In genomic region chrX:119990409-119990994, GRCh38 we compare ENCODE assay signal across 11 cellular contexts. TPM values are rescaled to one million over a fixed set of nuclear protein-coding genes. Genes with fewer than 3 reads are reported as not detected.
DNase-seq lines count a peak whose midpoint lies in the region; TF ChIP-seq lines count a peak whose summit lies in the region.
"Had no signal": no experiment of that assay in that cellular context is flagged by ENCODE, and none has a peak within 500 bp of the region (broad histone marks: within the 10 kb centered on the region; RNA-seq: fewer than 3 reads in every experiment).

No MANE protein-coding gene starts in this region.

- peaks cover 100% of the 10 kb centered on the region for H3K27me3 ChIP-seq in ectodermal cell (ENCODE audit: control insufficient read depth, insufficient read depth, low read length, poor library complexity, severe bottlenecking)

- peaks cover 6% of the 10 kb centered on the region for H3K4me1 Mint-ChIP-seq in progenitor cell of endocrine pancreas (ENCODE audit: low read depth)

- peak overlapping the region; percentile 29 for H3K27ac Mint-ChIP-seq in progenitor cell of endocrine pancreas

- in situ Hi-C loops in GM13977 (cut with MboI; ENCODE audit: low pct_unique_long_range_greater_than_20kb, low sequenced_read_pairs, unreplicated experiment): no loop called here

- H3K36me3 Mint-ChIP-seq in progenitor cell of endocrine pancreas (ENCODE audit: insufficient read depth): no peaks in the 10 kb centered on the region

- TF ChIP-seq POLR2A in NB4 (IDR thresholded peaks at IDR 0.05; ENCODE audit: extremely low read depth, insufficient read length): no peak

- no peaks in the 10 kb centered on the region for H3K4me1 ChIP-seq in ectodermal cell (ENCODE audit: control insufficient read depth, insufficient read depth, low read length)

- DNase-seq in NCI-H1417 (lab: John Stamatoyannopoulos, UW): peak in 2 of 3 experiments; percentile 35 to 58
- no peak for DNase-seq in NCI-H1417 treated with DMSO at 0.1 percent for 48 hours (lab: John Stamatoyannopoulos, UW)
- DNase-seq in NB4 (ENCODE audit: low read depth): peak; percentile 53
- DNase-seq in progenitor cell of endocrine pancreas (ENCODE audit: low spot score, unreplicated experiment): no peak
- no peak for DNase-seq in GM13977 (ENCODE audit: low spot score)
- DNase-seq in DMS79 (lab: John Stamatoyannopoulos, UW): no peak
- DNase-seq in hypothalamus (lab: John Stamatoyannopoulos, UW): no peak
- DNase-seq: ACHN, MV-4-11, small intestine had no signal

- no peak overlapping the region for H3K27ac ChIP-seq in ectodermal cell (ENCODE audit: insufficient read depth, low read depth, low read length, poor library complexity, severe bottlenecking)

- peaks cover 7% of the 10 kb centered on the region for H3K9me3 Mint-ChIP-seq in progenitor cell of endocrine pancreas (ENCODE audit: low read depth)

- H3K4me3 ChIP-seq in NB4 (ENCODE audit: low read depth, low read length) (peak overlapping the region; percentile 55), ectodermal cell (ENCODE audit: insufficient read depth, low read depth, low read length) (peak overlapping the region; percentile 10)

- no peak for TF ChIP-seq CTCF in NB4 (IDR thresholded peaks at IDR 0.05; ENCODE audit: low read depth, low read length)
- no peak for TF ChIP-seq CTCF in progenitor cell of endocrine pancreas (IDR thresholded peaks at IDR 0.05; ENCODE audit: unreplicated experiment)
- no peak for TF ChIP-seq CTCF in GM13977 (IDR thresholded peaks at IDR 0.05; ENCODE audit: extremely low read depth, insufficient read depth, missing control alignments)

- H3K36me3 ChIP-seq in ectodermal cell (ENCODE audit: control insufficient read depth, insufficient read depth, low read length): no peaks in the 10 kb centered on the region

- H3K27me3 Mint-ChIP-seq in progenitor cell of endocrine pancreas: peaks cover 73% of the 10 kb centered on the region

- 1% methylated on average over 42 of the region's 42 CpGs for WGBS in ectodermal cell, 2 experiments

- peak overlapping the region; percentile 64 for H3K4me3 Mint-ChIP-seq in progenitor cell of endocrine pancreas (ENCODE audit: low read depth)

- no peaks in the 10 kb centered on the region for H3K9me3 ChIP-seq in ectodermal cell (ENCODE audit: control insufficient read depth, low read length)

RNA-seq across cellular contexts. Expression of gene NKAP, which starts 47.0 kb away (rescaled TPM):
- 10.4 TPM for polyA plus RNA-seq in ectodermal cell (2013, experiment 1 of 4)
- 9.0 TPM for polyA plus RNA-seq in ectodermal cell (2013, experiment 2 of 4)
- polyA plus RNA-seq in ectodermal cell (2013, experiment 3 of 4): 7.7 TPM
- 7.4 TPM for polyA plus RNA-seq in ectodermal cell (2013, experiment 4 of 4)
- total RNA-seq in progenitor cell of endocrine pancreas: 8.3 and 9.1 TPM in 2 replicates

Comparison
In these comparisons a context has a peak if more than half of its experiments do, and no peak if none do; other contexts are left out.
1. DNase-seq: peak in NCI-H1417 (2 of 3) and NB4 (single experiment); none in NCI-H1417 treated with DMSO at 0.1 percent for 48 hours (single experiment), progenitor cell of endocrine pancreas (single experiment), GM13977 (single experiment), DMS79 (single experiment) and hypothalamus (0 of 51).